ENCODE assay signal across 20 cellular contexts in genomic region chr2:131054488-131054887, GRCh38. TPM values are rescaled to one million over a fixed set of nuclear protein-coding genes. Genes with fewer than 3 reads are reported as not detected.
DNase-seq lines count a peak whose midpoint lies in the region; ATAC-seq and TF ChIP-seq lines count a peak whose summit lies in the region.
"Had no signal": no experiment of that assay in that cellular context is flagged by ENCODE, and none has a peak within 500 bp of the region (broad histone marks: within the 10 kb centered on the region; RNA-seq: fewer than 3 reads in every experiment).

No MANE protein-coding gene starts in this region.

- DNase-seq in CD8-positive, alpha-beta T cell: no peak
- DNase-seq in HFFc6: no peak
- peak; percentile 72 to 78 for DNase-seq in SJSA1 (ENCODE audit: low read depth in 1 of 2, low spot score in 2 of 2)
- peak; percentile 9 for DNase-seq in mesenteric fat pad (ENCODE audit: low spot score)
- no peak for DNase-seq in activated CD4-positive, alpha-beta T cell treated with anti-CD3 and anti-CD28 coated beads, Interleukin-2, amount 50 U/mL, for 1 hour
- DNase-seq in DMS114 treated with DMSO at 0.1 percent for 48 hours (lab: John Stamatoyannopoulos, UW; ENCODE audit: unreplicated experiment): no peak
- DNase-seq: AML-193; CD4-positive, alpha-beta T cell; CD8-positive, alpha-beta memory T cell; COR-L47; DMS 273 treated with DMSO at 0.1 percent for 48 hours; DMS79 treated with DMSO at 0.1 percent for 48 hours; GF-D8 had no signal

- H3K27me3 Mint-ChIP-seq in CD8-positive, alpha-beta T cell (ENCODE audit: low read depth): no peaks in the 10 kb centered on the region
- H3K27me3 Mint-ChIP-seq in HFFc6 (ENCODE audit: insufficient read depth): peaks cover 3% of the 10 kb centered on the region; the same call in 1 of the 2 replicates
- H3K27me3 Mint-ChIP-seq: B cell; CD4-positive, alpha-beta T cell; CD8-positive, alpha-beta memory T cell had no signal

- no peak for ATAC-seq in CD8-positive, alpha-beta T cell
- ATAC-seq in GM19455 (IDR thresholded peaks at IDR 0.05; ENCODE audit: unreplicated experiment) (no peak), HG03439 (IDR thresholded peaks at IDR 0.05; ENCODE audit: unreplicated experiment) (no peak)

- H3K36me3 ChIP-seq in CD8-positive, alpha-beta T cell (ENCODE audit: insufficient read depth, low read length): peaks cover 52% of the 10 kb centered on the region
- peaks cover 75% of the 10 kb centered on the region for H3K36me3 ChIP-seq in SJSA1

- H3K9me3 Mint-ChIP-seq in CD8-positive, alpha-beta T cell: no peaks in the 10 kb centered on the region
- no peaks in the 10 kb centered on the region for H3K9me3 Mint-ChIP-seq in HFFc6
- H3K9me3 Mint-ChIP-seq: CD4-positive, alpha-beta T cell had no signal

- H3K9me3 ChIP-seq in CD8-positive, alpha-beta T cell (ENCODE audit: low read length): no peaks in the 10 kb centered on the region
- H3K9me3 ChIP-seq in SJSA1 (replicated peaks): no peaks in the 10 kb centered on the region
- H3K9me3 ChIP-seq: A549; BLaER1 treated with 17β-estradiol and CSF1 and Interleukin-3, amounts not matched to agents 10 nM and 100 nM had no signal

- H3K4me3 Mint-ChIP-seq in CD8-positive, alpha-beta T cell: no peak overlapping the region
- no peak overlapping the region for H3K4me3 Mint-ChIP-seq in HFFc6
- H3K4me3 Mint-ChIP-seq: B cell; CD4-positive, alpha-beta T cell; CD8-positive, alpha-beta memory T cell had no signal

- POLR2A ChIA-PET in CD8-positive, alpha-beta T cell (lab: Charles Lee): interaction anchor here (1.3 kb wide), 1 partner anchor 13 kb away, joined by 4 read pairs; no protein-coding TSS in a partner anchor

- H3K36me3 Mint-ChIP-seq in CD8-positive, alpha-beta T cell: peaks cover 92% of the 10 kb centered on the region
- H3K36me3 Mint-ChIP-seq in HFFc6 (ENCODE audit: low read depth): peaks cover 61% of the 10 kb centered on the region

- peak overlapping the region; percentile 62 for H3K27ac Mint-ChIP-seq in CD8-positive, alpha-beta T cell
- H3K27ac Mint-ChIP-seq in HFFc6: peak overlapping the region; percentile 69
- H3K27ac Mint-ChIP-seq: B cell; CD4-positive, alpha-beta T cell had no signal

- H3K4me1 Mint-ChIP-seq in CD8-positive, alpha-beta T cell (ENCODE audit: low read depth): peaks cover 23% of the 10 kb centered on the region
- peaks cover 33% of the 10 kb centered on the region for H3K4me1 Mint-ChIP-seq in HFFc6 (ENCODE audit: low read depth)

- CTCF ChIA-PET in CD8-positive, alpha-beta T cell (lab: Charles Lee): no interaction called here

- intact Hi-C loops in CD8-positive, alpha-beta T cell (cut with DNase I, micrococcal nuclease): no loop called here

- H3K4me1 ChIP-seq in CD8-positive, alpha-beta T cell (ENCODE audit: insufficient read depth, low read length): no peaks in the 10 kb centered on the region
- peaks cover 38% of the 10 kb centered on the region for H3K4me1 ChIP-seq in SJSA1 (replicated peaks)
- H3K4me1 ChIP-seq: A549; BLaER1 treated with 17β-estradiol and CSF1 and Interleukin-3, amounts not matched to agents 10 nM and 100 nM had no signal

- H3K4me3 ChIP-seq in CD8-positive, alpha-beta T cell (ENCODE audit: low read depth, low read length): no peak overlapping the region
- no peak overlapping the region for H3K4me3 ChIP-seq in SJSA1
- H3K4me3 ChIP-seq: A549; BLaER1 treated with 17β-estradiol and CSF1 and Interleukin-3, amounts not matched to agents 10 nM and 100 nM had no signal

- H3K27me3 ChIP-seq in CD8-positive, alpha-beta T cell (ENCODE audit: insufficient read depth, low read length): no peaks in the 10 kb centered on the region
- H3K27me3 ChIP-seq in SJSA1 (replicated peaks): no peaks in the 10 kb centered on the region
- H3K27me3 ChIP-seq: BLaER1 treated with 17β-estradiol and CSF1 and Interleukin-3, amounts not matched to agents 10 nM and 100 nM had no signal

- H3K27ac ChIP-seq in CD8-positive, alpha-beta T cell (ENCODE audit: low read depth, low read length): no peak overlapping the region
- peak overlapping the region; percentile 80 for H3K27ac ChIP-seq in SJSA1
- H3K27ac ChIP-seq: 22Rv1; A549; BLaER1 treated with 17β-estradiol and CSF1 and Interleukin-3, amounts not matched to agents 10 nM and 100 nM; C4-2B had no signal

- no peak for TF ChIP-seq CTCF in CD8-positive, alpha-beta T cell (IDR thresholded peaks at IDR 0.05)
- TF ChIP-seq CTCF in HFFc6 (IDR thresholded peaks at IDR 0.05): no peak

RNA-seq across cellular contexts. Expression of gene FAM168B, which starts 38.8 kb away (rescaled TPM):
- 10 to 100 TPM; 87.3 to 91.7 TPM for total RNA-seq in CD8-positive, alpha-beta T cell
- total RNA-seq in HFFc6 (2021; fragmentation: NEBNext Ultra II Directional; extraction: Animal tissue kit (Norgen Biotek cat#: 25700)): 100 to 1,000 TPM in 1 of 6 experiments, 10 to 100 TPM in 5; 87.2 to 103 (median 95.3) TPM
- total RNA-seq in SJSA1 (2014; rRNA removed; shearing (Covaris generic)): 119 and 138 TPM in 2 replicates
- total RNA-seq in mesenteric fat pad: 120 TPM

RNA-seq across cellular contexts. Expression of gene PLEKHB2, which starts 50.6 kb away (rescaled TPM):
- 10 to 100 TPM; 89.8 to 90.1 TPM for total RNA-seq in CD8-positive, alpha-beta T cell
- 10 to 100 TPM; 87.3 to 96.2 (median 93.6) TPM for total RNA-seq in HFFc6 (2021; fragmentation: NEBNext Ultra II Directional; extraction: Animal tissue kit (Norgen Biotek cat#: 25700))
- total RNA-seq in SJSA1 (2014; rRNA removed; shearing (Covaris generic)): 96.6 and 119 TPM in 2 replicates
- total RNA-seq in mesenteric fat pad: 68.2 TPM

Comparison
In these comparisons a context has a peak if more than half of its experiments do, and no peak if none do; other contexts are left out.
1. DNase-seq: peak in SJSA1 (2 of 2) and mesenteric fat pad (single experiment); none in CD8-positive, alpha-beta T cell (0 of 7), HFFc6 (single experiment), activated CD4-positive, alpha-beta T cell treated with anti-CD3 and anti-CD28 coated beads, Interleukin-2, amount 50 U/mL, for 1 hour (single experiment) and DMS114 treated with DMSO at 0.1 percent for 48 hours (single experiment).